1 cellular context compared by ENCODE assay signal in the genomic region with DNA sequence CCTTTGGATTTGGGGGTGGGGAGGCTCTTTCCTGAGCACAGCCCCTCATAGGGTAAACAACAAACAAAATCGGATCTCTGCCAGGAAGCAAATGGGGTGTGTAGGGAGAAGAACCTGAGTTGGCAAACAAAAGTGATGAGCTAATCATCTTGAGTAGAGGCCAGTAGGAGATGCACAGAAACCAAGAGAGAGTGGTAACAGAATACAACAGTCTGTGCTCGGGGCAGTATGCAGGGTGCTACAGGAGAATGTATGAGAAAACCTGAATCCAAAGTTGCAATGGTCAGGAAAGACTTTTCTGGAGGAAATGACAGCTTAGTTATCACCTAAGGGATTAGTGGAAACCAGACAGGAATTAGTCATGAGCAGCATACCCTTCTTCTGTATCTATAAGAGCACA.
TF ChIP-seq lines count a peak whose summit lies in the region.

No MANE protein-coding gene starts in this region.

TF ChIP-seq in GM23338, 12 proteins besides CTCF, POLR2A, EP300 and RAD21 (continued from another document):
- TF ChIP-seq, protein P1, sequence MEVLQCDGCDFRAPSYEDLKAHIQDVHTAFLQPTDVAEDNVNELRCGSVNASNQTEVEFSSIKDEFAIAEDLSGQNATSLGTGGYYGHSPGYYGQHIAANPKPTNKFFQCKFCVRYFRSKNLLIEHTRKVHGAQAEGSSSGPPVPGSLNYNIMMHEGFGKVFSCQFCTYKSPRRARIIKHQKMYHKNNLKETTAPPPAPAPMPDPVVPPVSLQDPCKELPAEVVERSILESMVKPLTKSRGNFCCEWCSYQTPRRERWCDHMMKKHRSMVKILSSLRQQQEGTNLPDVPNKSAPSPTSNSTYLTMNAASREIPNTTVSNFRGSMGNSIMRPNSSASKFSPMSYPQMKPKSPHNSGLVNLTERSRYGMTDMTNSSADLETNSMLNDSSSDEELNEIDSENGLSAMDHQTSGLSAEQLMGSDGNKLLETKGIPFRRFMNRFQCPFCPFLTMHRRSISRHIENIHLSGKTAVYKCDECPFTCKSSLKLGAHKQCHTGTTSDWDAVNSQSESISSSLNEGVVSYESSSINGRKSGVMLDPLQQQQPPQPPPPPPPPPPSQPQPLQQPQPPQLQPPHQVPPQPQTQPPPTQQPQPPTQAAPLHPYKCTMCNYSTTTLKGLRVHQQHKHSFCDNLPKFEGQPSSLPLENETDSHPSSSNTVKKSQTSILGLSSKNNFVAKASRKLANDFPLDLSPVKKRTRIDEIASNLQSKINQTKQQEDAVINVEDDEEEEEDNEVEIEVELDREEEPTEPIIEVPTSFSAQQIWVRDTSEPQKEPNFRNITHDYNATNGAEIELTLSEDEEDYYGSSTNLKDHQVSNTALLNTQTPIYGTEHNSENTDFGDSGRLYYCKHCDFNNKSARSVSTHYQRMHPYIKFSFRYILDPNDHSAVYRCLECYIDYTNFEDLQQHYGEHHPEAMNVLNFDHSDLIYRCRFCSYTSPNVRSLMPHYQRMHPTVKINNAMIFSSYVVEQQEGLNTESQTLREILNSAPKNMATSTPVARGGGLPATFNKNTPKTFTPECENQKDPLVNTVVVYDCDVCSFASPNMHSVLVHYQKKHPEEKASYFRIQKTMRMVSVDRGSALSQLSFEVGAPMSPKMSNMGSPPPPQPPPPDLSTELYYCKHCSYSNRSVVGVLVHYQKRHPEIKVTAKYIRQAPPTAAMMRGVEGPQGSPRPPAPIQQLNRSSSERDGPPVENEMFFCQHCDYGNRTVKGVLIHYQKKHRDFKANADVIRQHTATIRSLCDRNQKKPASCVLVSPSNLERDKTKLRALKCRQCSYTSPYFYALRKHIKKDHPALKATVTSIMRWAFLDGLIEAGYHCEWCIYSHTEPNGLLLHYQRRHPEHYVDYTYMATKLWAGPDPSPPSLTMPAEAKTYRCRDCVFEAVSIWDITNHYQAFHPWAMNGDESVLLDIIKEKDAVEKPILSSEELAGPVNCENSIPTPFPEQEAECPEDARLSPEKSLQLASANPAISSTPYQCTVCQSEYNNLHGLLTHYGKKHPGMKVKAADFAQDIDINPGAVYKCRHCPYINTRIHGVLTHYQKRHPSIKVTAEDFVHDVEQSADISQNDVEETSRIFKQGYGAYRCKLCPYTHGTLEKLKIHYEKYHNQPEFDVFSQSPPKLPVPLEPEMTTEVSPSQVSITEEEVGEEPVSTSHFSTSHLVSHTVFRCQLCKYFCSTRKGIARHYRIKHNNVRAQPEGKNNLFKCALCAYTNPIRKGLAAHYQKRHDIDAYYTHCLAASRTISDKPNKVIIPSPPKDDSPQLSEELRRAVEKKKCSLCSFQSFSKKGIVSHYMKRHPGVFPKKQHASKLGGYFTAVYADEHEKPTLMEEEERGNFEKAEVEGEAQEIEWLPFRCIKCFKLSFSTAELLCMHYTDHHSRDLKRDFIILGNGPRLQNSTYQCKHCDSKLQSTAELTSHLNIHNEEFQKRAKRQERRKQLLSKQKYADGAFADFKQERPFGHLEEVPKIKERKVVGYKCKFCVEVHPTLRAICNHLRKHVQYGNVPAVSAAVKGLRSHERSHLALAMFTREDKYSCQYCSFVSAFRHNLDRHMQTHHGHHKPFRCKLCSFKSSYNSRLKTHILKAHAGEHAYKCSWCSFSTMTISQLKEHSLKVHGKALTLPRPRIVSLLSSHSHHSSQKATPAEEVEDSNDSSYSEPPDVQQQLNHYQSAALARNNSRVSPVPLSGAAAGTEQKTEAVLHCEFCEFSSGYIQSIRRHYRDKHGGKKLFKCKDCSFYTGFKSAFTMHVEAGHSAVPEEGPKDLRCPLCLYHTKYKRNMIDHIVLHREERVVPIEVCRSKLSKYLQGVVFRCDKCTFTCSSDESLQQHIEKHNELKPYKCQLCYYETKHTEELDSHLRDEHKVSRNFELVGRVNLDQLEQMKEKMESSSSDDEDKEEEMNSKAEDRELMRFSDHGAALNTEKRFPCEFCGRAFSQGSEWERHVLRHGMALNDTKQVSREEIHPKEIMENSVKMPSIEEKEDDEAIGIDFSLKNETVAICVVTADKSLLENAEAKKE (CRISPR knock-in tag; IDR thresholded peaks at IDR 0.05), result no peak
- TF ChIP-seq CREB1 (CRISPR knock-in tag; IDR thresholded peaks at IDR 0.05; ENCODE audit: low read depth) (no peak), ETS1 (IDR thresholded peaks at IDR 0.05) (no peak), EZH2 (IDR thresholded peaks at IDR 0.05; ENCODE audit: low read depth, unreplicated experiment) (no peak), POLR2AphosphoS5 (IDR thresholded peaks at IDR 0.05; ENCODE audit: low read depth) (no peak), NANOG (IDR thresholded peaks at IDR 0.05; ENCODE audit: borderline replicate concordance) (no peak), ZNF331 (CRISPR knock-in tag; IDR thresholded peaks at IDR 0.05; ENCODE audit: low read depth) (no peak), ZNF114 (CRISPR knock-in tag; IDR thresholded peaks at IDR 0.05) (no peak), STAT1 (IDR thresholded peaks at IDR 0.05; ENCODE audit: unreplicated experiment) (no peak)
- TF ChIP-seq, protein P2, sequence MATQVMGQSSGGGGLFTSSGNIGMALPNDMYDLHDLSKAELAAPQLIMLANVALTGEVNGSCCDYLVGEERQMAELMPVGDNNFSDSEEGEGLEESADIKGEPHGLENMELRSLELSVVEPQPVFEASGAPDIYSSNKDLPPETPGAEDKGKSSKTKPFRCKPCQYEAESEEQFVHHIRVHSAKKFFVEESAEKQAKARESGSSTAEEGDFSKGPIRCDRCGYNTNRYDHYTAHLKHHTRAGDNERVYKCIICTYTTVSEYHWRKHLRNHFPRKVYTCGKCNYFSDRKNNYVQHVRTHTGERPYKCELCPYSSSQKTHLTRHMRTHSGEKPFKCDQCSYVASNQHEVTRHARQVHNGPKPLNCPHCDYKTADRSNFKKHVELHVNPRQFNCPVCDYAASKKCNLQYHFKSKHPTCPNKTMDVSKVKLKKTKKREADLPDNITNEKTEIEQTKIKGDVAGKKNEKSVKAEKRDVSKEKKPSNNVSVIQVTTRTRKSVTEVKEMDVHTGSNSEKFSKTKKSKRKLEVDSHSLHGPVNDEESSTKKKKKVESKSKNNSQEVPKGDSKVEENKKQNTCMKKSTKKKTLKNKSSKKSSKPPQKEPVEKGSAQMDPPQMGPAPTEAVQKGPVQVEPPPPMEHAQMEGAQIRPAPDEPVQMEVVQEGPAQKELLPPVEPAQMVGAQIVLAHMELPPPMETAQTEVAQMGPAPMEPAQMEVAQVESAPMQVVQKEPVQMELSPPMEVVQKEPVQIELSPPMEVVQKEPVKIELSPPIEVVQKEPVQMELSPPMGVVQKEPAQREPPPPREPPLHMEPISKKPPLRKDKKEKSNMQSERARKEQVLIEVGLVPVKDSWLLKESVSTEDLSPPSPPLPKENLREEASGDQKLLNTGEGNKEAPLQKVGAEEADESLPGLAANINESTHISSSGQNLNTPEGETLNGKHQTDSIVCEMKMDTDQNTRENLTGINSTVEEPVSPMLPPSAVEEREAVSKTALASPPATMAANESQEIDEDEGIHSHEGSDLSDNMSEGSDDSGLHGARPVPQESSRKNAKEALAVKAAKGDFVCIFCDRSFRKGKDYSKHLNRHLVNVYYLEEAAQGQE (IDR thresholded peaks at IDR 0.05; ENCODE audit: unreplicated experiment), result no peak
